17 cellular contexts compared by ENCODE assay signal in genomic region chr10:57168703-57169240, GRCh38.
"Had no signal": no experiment of that assay in that cellular context is flagged by ENCODE, and none has a peak within 500 bp of the region (broad histone marks: within the 10 kb centered on the region; RNA-seq: fewer than 3 reads in every experiment).

No MANE protein-coding gene starts in this region.

- ATAC-seq: gastrocnemius medialis; left lung; lower lobe of right lung; natural killer cell; pancreas; right cardiac atrium; stimulated activated effector memory CD8-positive, alpha-beta T cell treated with anti-CD3 and anti-CD28 coated beads, Interleukin-12 subunit alpha, Interleukin-12 subunit beta, amount 100 ng/mL, for 72 hours; upper lobe of right lung had no signal

- H3K27me3 ChIP-seq: colonic mucosa, gastrocnemius medialis, left lung, pancreas, testis, tibial nerve, upper lobe of right lung had no signal

- H3K36me3 ChIP-seq: colonic mucosa, gastrocnemius medialis, left lung, lower lobe of right lung, pancreas, tibial nerve, upper lobe of right lung had no signal

- H3K4me3 ChIP-seq: colonic mucosa, gastrocnemius medialis, left lung, lower lobe of right lung, pancreas, testis, tibial nerve, upper lobe of right lung had no signal

- H3K9me3 ChIP-seq: colonic mucosa, gastrocnemius medialis, lower lobe of right lung, testis, tibial nerve, upper lobe of right lung had no signal

- H3K4me1 ChIP-seq: colonic mucosa, gastrocnemius medialis, left lung, lower lobe of right lung, pancreas, testis, tibial nerve, upper lobe of right lung had no signal

- DNase-seq: colonic mucosa; dermis blood vessel endothelial cell; erythroblast; gastrocnemius medialis; islet precursor cell; left lung; lower lobe of right lung; natural killer cell; occipital lobe; pancreas; right cardiac atrium; stimulated activated CD4-positive, alpha-beta T cell treated with anti-CD3 and anti-CD28 coated beads, Interleukin-4, amount 100 ng/mL, for 1 hour; stimulated activated CD8-positive, alpha-beta memory T cell treated with anti-CD3 and anti-CD28 coated beads, Interleukin-4, amount 100 ng/mL, for 48 hours; testis; upper lobe of right lung had no signal

- H3K27ac ChIP-seq: colonic mucosa, gastrocnemius medialis, left lung, lower lobe of right lung, pancreas, testis, tibial nerve, upper lobe of right lung had no signal
